9 cellular contexts compared by ENCODE assay signal in the genomic region with DNA sequence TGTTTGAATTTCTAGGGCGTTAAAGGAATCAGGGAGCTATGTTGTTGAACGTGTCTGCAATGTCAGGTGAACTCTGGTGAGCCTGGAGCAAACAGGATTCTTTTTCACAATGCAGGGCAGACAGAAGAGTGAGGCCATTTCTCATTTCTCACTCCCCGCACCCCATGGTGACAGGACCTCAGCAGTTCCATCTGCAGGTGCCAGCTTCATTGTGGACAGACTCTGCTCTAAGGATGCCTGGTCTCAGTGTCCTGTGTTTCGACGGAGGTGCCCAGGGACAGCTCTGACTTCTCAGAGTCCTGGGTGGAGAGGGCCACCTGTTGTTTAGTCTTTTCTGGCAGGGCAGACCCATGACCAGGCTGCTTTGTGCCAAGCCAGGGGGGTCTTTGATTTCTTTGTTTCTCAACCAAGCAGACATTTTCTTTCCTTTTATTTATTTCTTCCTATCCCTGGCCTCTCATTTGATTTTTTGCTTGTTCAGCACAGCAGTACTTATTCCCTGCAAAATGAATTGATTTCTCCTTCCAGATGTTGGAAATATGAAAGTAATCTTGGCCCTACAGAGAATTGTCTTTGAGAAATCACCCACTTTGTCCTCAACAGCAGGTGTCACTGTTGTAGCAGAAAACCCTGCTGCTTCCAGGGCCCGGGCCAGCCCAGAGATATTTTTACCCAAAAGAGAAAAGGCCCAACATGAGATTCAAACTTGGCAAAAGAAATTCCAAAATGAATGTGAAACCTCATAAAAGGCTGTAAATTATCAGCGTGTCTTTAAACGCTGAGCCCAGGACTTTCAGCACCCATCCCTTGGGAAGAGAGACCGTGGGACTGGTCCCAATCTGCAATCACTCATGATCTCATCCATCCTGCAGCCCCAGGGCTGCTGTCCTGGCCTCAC.
A peak's percentile ranks its signal among the peaks of the same experiment; 100 is the strongest.
DNase-seq lines count a peak whose midpoint lies in the region; ATAC-seq, FAIRE-seq and TF ChIP-seq lines count a peak whose summit lies in the region.
"Had no signal": no experiment of that assay in that cellular context is flagged by ENCODE, and none has a peak within 500 bp of the region (broad histone marks: within the 10 kb centered on the region; RNA-seq: fewer than 3 reads in every experiment).

No MANE protein-coding gene starts in this region.

- H3K36me3 ChIP-seq in astrocyte (ENCODE audit: insufficient read depth, low read length), result no peaks in the 10 kb centered on the region
- H3K36me3 ChIP-seq in HepG2 (replicated peaks in 1 of 2; ENCODE audit: control insufficient read depth in 1 of 2, insufficient read depth in 2 of 2, low read length in 2 of 2), result no peaks in the 10 kb centered on the region

- no peaks in the 10 kb centered on the region for H4K20me1 ChIP-seq in astrocyte (ENCODE audit: insufficient read depth, low read length)
- H4K20me1 ChIP-seq in HepG2 (ENCODE audit: insufficient read depth, low read length), result no peaks in the 10 kb centered on the region

- H3K4me1 ChIP-seq in astrocyte (ENCODE audit: insufficient read depth, low read length), result no peaks in the 10 kb centered on the region
- H3K4me1 ChIP-seq in HepG2 (ENCODE audit: insufficient read depth, low read length), result no peaks in the 10 kb centered on the region

- H3K27me3 Mint-ChIP-seq in astrocyte (ENCODE audit: low read depth, unreplicated experiment), result no peaks in the 10 kb centered on the region
- H3K27me3 Mint-ChIP-seq: naive thymus-derived CD8-positive, alpha-beta T cell had no signal

- in situ Hi-C loops in HepG2 (cut with HindIII; ENCODE audit: extremely low pct_ligation_motif_present, low pct_unique_long_range_greater_than_20kb), result loop anchor here (25.0 kb wide), 1 partner anchor 543 kb away; no protein-coding TSS in a partner anchor

- CTCF ChIA-PET in HepG2 (lab: Yijun Ruan, JAX; ENCODE audit: low intra/inter-chr PET ratio, low total read pairs), result interaction anchor here (0.7 to 0.9 kb wide), 2 partner anchors 261 to 553 kb away, joined by 3 read pairs; no protein-coding TSS in a partner anchor

- no peak for TF ChIP-seq POLR2A in HepG2 (IDR thresholded peaks at IDR 0.05; ENCODE audit: insufficient read depth in 1 of 2, low read depth in 2 of 2, low read length in 2 of 2)

- H3K9me3 ChIP-seq in astrocyte (ENCODE audit: insufficient read depth, low read depth, low read length) (no peaks in the 10 kb centered on the region), HepG2 (ENCODE audit: low read length) (no peaks in the 10 kb centered on the region)

- H3K79me2 ChIP-seq in astrocyte (ENCODE audit: insufficient read depth, low read length) (no peaks in the 10 kb centered on the region), HepG2 (ENCODE audit: insufficient read depth, low read length) (no peaks in the 10 kb centered on the region)

- H3K9me3 Mint-ChIP-seq in astrocyte (ENCODE audit: unreplicated experiment), result no peaks in the 10 kb centered on the region

- DNase-seq in NCI-H82 (lab: John Stamatoyannopoulos, UW) (peak; percentile 28), NCI-H82 treated with DMSO at 0.1 percent for 48 hours (lab: John Stamatoyannopoulos, UW; ENCODE audit: unreplicated experiment) (no peak), NCI-H1694 treated with DMSO at 0.1 percent for 48 hours (lab: John Stamatoyannopoulos, UW) (peak; percentile 64), astrocyte (ENCODE audit: low read depth) (no peak), HepG2 (ENCODE audit: low spot score) (no peak), COLO668 (lab: John Stamatoyannopoulos, UW; ENCODE audit: unreplicated experiment) (no peak)

- H3K4me2 ChIP-seq in astrocyte (ENCODE audit: low read length), result no peak overlapping the region
- H3K4me2 ChIP-seq in HepG2 (ENCODE audit: low read depth, low read length), result no peak overlapping the region

- no peak overlapping the region for H3K4me3 Mint-ChIP-seq in astrocyte (ENCODE audit: unreplicated experiment)
- H3K4me3 Mint-ChIP-seq: naive thymus-derived CD8-positive, alpha-beta T cell had no signal

- 56% methylated on average over 9 of the region's 9 CpGs for WGBS in HepG2 (ENCODE audit: low lambda C conversion rate)

- ATAC-seq in HepG2, result peak; percentile 87
- no peak for ATAC-seq in HG02870 (IDR thresholded peaks at IDR 0.05; ENCODE audit: unreplicated experiment)
- ATAC-seq in HG02678 (IDR thresholded peaks at IDR 0.05; ENCODE audit: unreplicated experiment), result no peak
- ATAC-seq: naive thymus-derived CD8-positive, alpha-beta T cell had no signal

- H3K27me3 ChIP-seq in astrocyte (ENCODE audit: insufficient read depth, low read length) (no peaks in the 10 kb centered on the region), HepG2 (ENCODE audit: control insufficient read depth in 1 of 2, insufficient read depth in 2 of 2, low read length in 2 of 2) (no peaks in the 10 kb centered on the region)

- BruUV-seq in HepG2 (replicated peaks; lab: Mats Ljungman, UMichigan), result no TSS peak

- H3K9ac ChIP-seq in astrocyte (ENCODE audit: low read length), result no peak overlapping the region
- no peak overlapping the region for H3K9ac ChIP-seq in HepG2 (ENCODE audit: insufficient read depth, low read depth, low read length)

- POLR2A ChIA-PET in HepG2 (lab: Yijun Ruan, JAX), result no interaction called here

- no peak overlapping the region for H3K4me3 ChIP-seq in astrocyte (ENCODE audit: insufficient read depth, low read depth, low read length)
- H3K4me3 ChIP-seq in HepG2 (replicated peaks in 1 of 3; ENCODE audit: insufficient read depth in 1 of 3, low read depth in 2 of 3, low read length in 3 of 3), result no peak overlapping the region

- TF ChIP-seq EP300 in HepG2 (IDR thresholded peaks at IDR 0.05; ENCODE audit: low read depth in 2 of 2, low read length in 2 of 2), result no peak
- TF ChIP-seq EP300 in HepG2 (CRISPR knock-in tag; IDR thresholded peaks at IDR 0.05; ENCODE audit: borderline replicate concordance), result no peak

- H2AFZ ChIP-seq in astrocyte (ENCODE audit: low read depth, low read length) (no peak overlapping the region), HepG2 (ENCODE audit: low read length) (no peak overlapping the region)

- H3K27ac ChIP-seq in astrocyte (ENCODE audit: low read depth, low read length) (no peak overlapping the region), HepG2 (ENCODE audit: extremely low read length, insufficient read depth, low read length) (no peak overlapping the region)

- no peak overlapping the region for H3K27ac Mint-ChIP-seq in astrocyte (ENCODE audit: unreplicated experiment)
- H3K27ac Mint-ChIP-seq: naive thymus-derived CD8-positive, alpha-beta T cell had no signal

- peak; percentile 66 for TF ChIP-seq CTCF in astrocyte (IDR thresholded peaks at IDR 0.05; ENCODE audit: insufficient read depth, low read depth, low read length)
- TF ChIP-seq CTCF in HepG2 (CRISPR knock-in tag; IDR thresholded peaks at IDR 0.05), result peak; percentile 65

- peak; percentile 32 for FAIRE-seq in astrocyte (lab: Jason Lieb, UNC)
- FAIRE-seq in HepG2 (lab: Jason Lieb, UNC), result peak; percentile 81

- intact Hi-C loops in HepG2 (cut with micrococcal nuclease; ENCODE audit: unreplicated experiment), result loop anchor here (1.0 to 5.0 kb wide), 5 partner anchors 22 to 1568 kb away; no protein-coding TSS in a partner anchor

- no peaks in the 10 kb centered on the region for H3K36me3 Mint-ChIP-seq in astrocyte (ENCODE audit: low read depth, unreplicated experiment)

- TF ChIP-seq RAD21 in HepG2 (CRISPR knock-in tag; IDR thresholded peaks at IDR 0.05), result peak; percentile 10; the same call in 1 of the 2 replicates

- H3K4me1 Mint-ChIP-seq in astrocyte (ENCODE audit: low read depth, unreplicated experiment), result peaks cover 3% of the 10 kb centered on the region
- H3K4me1 Mint-ChIP-seq: naive thymus-derived CD8-positive, alpha-beta T cell had no signal

TF ChIP-seq in HepG2, 621 proteins besides CTCF, POLR2A, EP300 and RAD21:
- TF ChIP-seq SMC3 (IDR thresholded peaks at IDR 0.05; ENCODE audit: low read length), result peak; percentile 54; the same call in 1 of the 2 replicates
- TF ChIP-seq ZNF317 (CRISPR knock-in tag; IDR thresholded peaks at IDR 0.05), result no peak
- peak; percentile 71 for TF ChIP-seq STAG1 (CRISPR knock-in tag; IDR thresholded peaks at IDR 0.05)

Comparison
In these comparisons a context has a peak if more than half of its experiments do, and no peak if none do; other contexts are left out.
1. DNase-seq: peak in NCI-H82 (single experiment) and NCI-H1694 treated with DMSO at 0.1 percent for 48 hours (single experiment); none in NCI-H82 treated with DMSO at 0.1 percent for 48 hours (single experiment), astrocyte (single experiment), HepG2 (single experiment) and COLO668 (single experiment).